Comparison of ENCODE assay signal across 8 cellular contexts in the genomic region with DNA sequence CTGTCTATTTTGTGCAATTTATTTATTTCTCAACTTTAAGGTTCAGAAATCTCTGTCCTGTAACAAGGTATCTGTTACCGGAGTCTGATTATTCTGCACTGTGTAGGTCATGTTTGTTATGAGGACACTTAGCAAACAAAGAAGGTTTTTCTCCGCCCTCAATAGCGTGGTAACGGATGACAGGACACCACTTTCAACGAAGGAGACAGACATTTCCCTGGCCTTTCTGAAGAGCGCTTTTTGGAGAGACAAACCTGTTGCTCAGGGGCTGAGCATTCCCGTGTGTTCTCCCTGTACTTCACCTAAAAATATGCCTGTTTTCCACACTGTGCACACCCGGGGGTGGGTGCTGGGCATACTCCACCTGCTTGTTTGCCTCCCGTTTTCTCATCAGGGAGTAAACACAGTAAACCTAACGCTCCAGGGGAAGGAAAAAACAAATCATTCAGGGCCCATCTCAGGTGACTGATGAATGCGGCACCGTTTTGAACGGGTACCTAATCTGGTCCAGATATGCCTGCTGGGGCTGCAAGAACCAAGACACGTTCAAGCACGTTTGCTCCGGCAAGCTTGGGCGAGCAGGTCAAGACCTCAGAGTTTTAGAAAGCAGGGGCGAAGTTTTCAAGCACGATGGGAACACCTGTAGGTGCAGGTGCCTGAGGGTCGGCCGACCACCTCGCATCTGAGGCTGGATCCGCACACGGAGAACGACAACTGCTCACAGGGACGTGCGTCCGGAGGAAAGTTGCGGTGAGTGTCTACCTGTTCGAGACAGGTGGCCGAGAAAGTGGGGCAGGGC. TPM values are rescaled to one million over a fixed set of nuclear protein-coding genes. Genes with fewer than 3 reads are reported as not detected.
DNase-seq lines count a peak whose midpoint lies in the region; ATAC-seq and TF ChIP-seq lines count a peak whose summit lies in the region.

No MANE protein-coding gene starts in this region.

- no peak for DNase-seq in activated T-cell treated with anti-CD3 and anti-CD28 coated beads, Interleukin-2, amount 50 U/mL, for 4 hours
- no peak for DNase-seq in activated T-cell treated with anti-CD3 and anti-CD28 coated beads for 4 hours
- DNase-seq in NCI-H526 treated with DMSO at 0.1 percent for 48 hours (lab: John Stamatoyannopoulos, UW) = peak; percentile 56
- no peak for DNase-seq in chondrocyte (ENCODE audit: low spot score)
- peak; percentile 28 for DNase-seq in midbrain (lab: John Stamatoyannopoulos, UW)
- no peak for DNase-seq in vagina (ENCODE audit: extremely low spot score in 2 of 2)
- no peak for DNase-seq in GM10248 (ENCODE audit: extremely low spot score)

- H3K27me3 ChIP-seq in vagina = no peaks in the 10 kb centered on the region

- H3K4me3 ChIP-seq in vagina = peak overlapping the region; percentile 65 to 73

- no peak for TF ChIP-seq POLR2A in vagina (IDR thresholded peaks at IDR 0.05)

- H3K4me1 Mint-ChIP-seq in activated T-cell treated with anti-CD3 and anti-CD28 coated beads, Interleukin-2, amount 50 U/mL, for 4 hours (ENCODE audit: low read depth) = peaks cover 43% of the 10 kb centered on the region
- H3K4me1 Mint-ChIP-seq in chondrocyte (ENCODE audit: low read depth) = peaks cover 7% of the 10 kb centered on the region

- H3K27me3 Mint-ChIP-seq in activated T-cell treated with anti-CD3 and anti-CD28 coated beads, Interleukin-2, amount 50 U/mL, for 4 hours (ENCODE audit: low read depth) = no peaks in the 10 kb centered on the region
- peaks cover 19% of the 10 kb centered on the region for H3K27me3 Mint-ChIP-seq in chondrocyte (ENCODE audit: low read depth)

- CTCF ChIA-PET in GM10248 (lab: Yijun Ruan, JAX) = no interaction called here

- POLR2A ChIA-PET in GM10248 (lab: Yijun Ruan, JAX) = no interaction called here

- H3K27ac Mint-ChIP-seq in chondrocyte (ENCODE audit: unreplicated experiment) = no peak overlapping the region

- intact Hi-C loops in vagina (cut with DNase I) = no loop called here

- H3K9me3 ChIP-seq in vagina = no peaks in the 10 kb centered on the region

- TF ChIP-seq CTCF in chondrocyte (IDR thresholded peaks at IDR 0.05) = no peak
- no peak for TF ChIP-seq CTCF in vagina (IDR thresholded peaks at IDR 0.05)
- TF ChIP-seq CTCF in GM10248 (IDR thresholded peaks at IDR 0.05; ENCODE audit: control extremely low read depth, extremely low read depth, low read depth, missing control alignments) = no peak

- H3K9me3 Mint-ChIP-seq in activated T-cell treated with anti-CD3 and anti-CD28 coated beads, Interleukin-2, amount 50 U/mL, for 4 hours = no peaks in the 10 kb centered on the region
- no peaks in the 10 kb centered on the region for H3K9me3 Mint-ChIP-seq in chondrocyte (ENCODE audit: low read depth)

- no peak for ATAC-seq in activated T-cell treated with anti-CD3 and anti-CD28 coated beads, Interleukin-2, amount 50 U/mL, for 4 hours
- ATAC-seq in GM18517 (IDR thresholded peaks at IDR 0.05; ENCODE audit: unreplicated experiment) = no peak

- H3K36me3 Mint-ChIP-seq in activated T-cell treated with anti-CD3 and anti-CD28 coated beads, Interleukin-2, amount 50 U/mL, for 4 hours (ENCODE audit: insufficient read depth) = no peaks in the 10 kb centered on the region
- no peaks in the 10 kb centered on the region for H3K36me3 Mint-ChIP-seq in chondrocyte (ENCODE audit: low read depth)

- H3K4me3 Mint-ChIP-seq in activated T-cell treated with anti-CD3 and anti-CD28 coated beads, Interleukin-2, amount 50 U/mL, for 4 hours = peak overlapping the region; percentile 93
- peak overlapping the region; percentile 72 for H3K4me3 Mint-ChIP-seq in chondrocyte (ENCODE audit: unreplicated experiment)

- H3K4me1 ChIP-seq in vagina = peaks cover 17% of the 10 kb centered on the region

- H3K36me3 ChIP-seq in vagina = no peaks in the 10 kb centered on the region

- peak overlapping the region; percentile 88 for H3K27ac ChIP-seq in vagina

RNA-seq across cellular contexts. Expression of a gene that starts 0.9 kb away (rescaled TPM):
- 10 to 100 TPM in 2 of 3 donors, 1 to 10 TPM in 1; 9.6 to 12.2 (median 10.1) TPM for total RNA-seq in activated T-cell treated with anti-CD3 and anti-CD28 coated beads, Interleukin-2, amount 50 U/mL, for 4 hours
- total RNA-seq in chondrocyte (2.8 to 3.3 TPM (median 2.9 TPM) in 3 replicates), vagina (27.7 TPM)

Comparison
In these comparisons a context has a peak if more than half of its experiments do, and no peak if none do; other contexts are left out.
1. DNase-seq: peak in NCI-H526 treated with DMSO at 0.1 percent for 48 hours (single experiment) and midbrain (single experiment); none in activated T-cell treated with anti-CD3 and anti-CD28 coated beads, Interleukin-2, amount 50 U/mL, for 4 hours (single experiment), activated T-cell treated with anti-CD3 and anti-CD28 coated beads for 4 hours (single experiment), chondrocyte (single experiment), vagina (0 of 2) and GM10248 (single experiment).